ENCODE assay signal across 32 cellular contexts in genomic region chr1:55684131-55684650, GRCh38.
"Had no signal": no experiment of that assay in that cellular context is flagged by ENCODE, and none has a peak within 500 bp of the region (broad histone marks: within the 10 kb centered on the region; RNA-seq: fewer than 3 reads in every experiment).

No MANE protein-coding gene starts in this region.

- H3K36me3 ChIP-seq: brain microvascular endothelial cell, heart left ventricle, ovary, sigmoid colon, thyroid gland had no signal

- H3K9me3 ChIP-seq: ovary, sigmoid colon, thyroid gland had no signal

- H3K27ac Mint-ChIP-seq: activated naive CD4-positive, alpha-beta T cell treated with anti-CD3 and anti-CD28 coated beads, Interleukin-2, amount 10 ng/mL, durations not matched to agents 7 days and 5 days; activated naive CD8-positive, alpha-beta T cell treated with anti-CD3 and anti-CD28 coated beads, Interleukin-2, amount 10 ng/mL, durations not matched to agents 7 days and 5 days; activated T-cell treated with anti-CD3 and anti-CD28 coated beads, Interleukin-2, amount 50 U/mL, for 24 hours; immature natural killer cell; memory B cell; naive thymus-derived CD4-positive, alpha-beta T cell; progenitor cell of endocrine pancreas; stimulated activated memory B cell treated with anti-CD40 and anti-IgM and Interleukin-4, amounts not matched to agents 10 μg/mL and 1 μg/mL and 100 μg/mL, for 72 hours; stimulated activated naive CD8-positive, alpha-beta T cell treated with anti-CD3 and anti-CD28 coated beads, Interleukin-15, amount 100 ng/mL, for 72 hours had no signal

- H3K27ac ChIP-seq: brain microvascular endothelial cell, coronary artery, foreskin keratinocyte, heart left ventricle, ovary, sigmoid colon, thyroid gland had no signal

- ATAC-seq: esophagus mucosa; foreskin keratinocyte; heart left ventricle; left colon; naive thymus-derived CD4-positive, alpha-beta T cell; stimulated activated memory B cell treated with anti-CD40 and anti-IgM and Interleukin-4, amounts not matched to agents 10 μg/mL and 1 μg/mL and 100 μg/mL, for 72 hours; stimulated activated naive CD8-positive, alpha-beta T cell treated with anti-CD3 and anti-CD28 coated beads, Interleukin-15, amount 100 ng/mL, for 72 hours had no signal

- H3K4me1 ChIP-seq: foreskin keratinocyte, heart left ventricle, sigmoid colon had no signal

- H3K27me3 Mint-ChIP-seq: activated naive CD4-positive, alpha-beta T cell treated with anti-CD3 and anti-CD28 coated beads, Interleukin-2, amount 10 ng/mL, durations not matched to agents 7 days and 5 days had no signal

- H3K4me1 Mint-ChIP-seq: activated naive CD4-positive, alpha-beta T cell treated with anti-CD3 and anti-CD28 coated beads, Interleukin-2, amount 10 ng/mL, durations not matched to agents 7 days and 5 days; activated naive CD8-positive, alpha-beta T cell treated with anti-CD3 and anti-CD28 coated beads, Interleukin-2, amount 10 ng/mL, durations not matched to agents 7 days and 5 days; immature natural killer cell; memory B cell; stimulated activated memory B cell treated with anti-CD40 and anti-IgM and Interleukin-4, amounts not matched to agents 10 μg/mL and 1 μg/mL and 100 μg/mL, for 72 hours; stimulated activated naive CD8-positive, alpha-beta T cell treated with anti-CD3 and anti-CD28 coated beads, Interleukin-15, amount 100 ng/mL, for 72 hours had no signal

- H3K36me3 Mint-ChIP-seq: activated naive CD4-positive, alpha-beta T cell treated with anti-CD3 and anti-CD28 coated beads, Interleukin-2, amount 10 ng/mL, durations not matched to agents 7 days and 5 days; activated naive CD8-positive, alpha-beta T cell treated with anti-CD3 and anti-CD28 coated beads, Interleukin-2, amount 10 ng/mL, durations not matched to agents 7 days and 5 days; memory B cell; naive thymus-derived CD4-positive, alpha-beta T cell; stimulated activated memory B cell treated with anti-CD40 and anti-IgM and Interleukin-4, amounts not matched to agents 10 μg/mL and 1 μg/mL and 100 μg/mL, for 72 hours had no signal

- H3K27me3 ChIP-seq: brain microvascular endothelial cell, heart left ventricle, ovary, sigmoid colon, thyroid gland had no signal

- DNase-seq: activated CD4-positive, alpha-beta T cell treated with anti-CD3 and anti-CD28 coated beads for 4 hours; activated CD4-positive, alpha-beta T cell treated with anti-CD3 and anti-CD28 coated beads, Interleukin-2, amount 50 U/mL, for 48 hours; activated CD4-positive, CD25-positive, alpha-beta regulatory T cell; activated CD8-positive, alpha-beta memory T cell treated with anti-CD3 and anti-CD28 coated beads, Interleukin-2, amount 50 U/mL, for 48 hours; activated gamma-delta T cell; activated naive CD4-positive, alpha-beta T cell treated with anti-CD3 and anti-CD28 coated beads, Interleukin-2, amount 10 ng/mL, durations not matched to agents 7 days and 5 days; activated naive CD8-positive, alpha-beta T cell treated with anti-CD3 and anti-CD28 coated beads, Interleukin-2, amount 10 ng/mL, durations not matched to agents 7 days and 5 days; activated T-cell treated with anti-CD3 and anti-CD28 coated beads, Interleukin-2, amount 50 U/mL, for 24 hours; brain microvascular endothelial cell; foreskin keratinocyte; heart left ventricle; hypothalamus; immature natural killer cell; kidney; left colon; midbrain; naive thymus-derived CD4-positive, alpha-beta T cell; ovary; retina; sigmoid colon; stimulated activated CD4-positive, alpha-beta T cell treated with anti-CD3 and anti-CD28 coated beads, Interleukin-1b, Interleukin-23, amount 100 ng/mL, for 48 hours; stimulated activated CD4-positive, alpha-beta T cell treated with anti-CD3 and anti-CD28 coated beads, Interleukin-4, amount 100 ng/mL, for 4 hours; stimulated activated CD8-positive, alpha-beta memory T cell treated with anti-CD3 and anti-CD28 coated beads, Interleukin-4, amount 100 ng/mL, for 48 hours; stimulated activated naive CD8-positive, alpha-beta T cell treated with anti-CD3 and anti-CD28 coated beads, Interleukin-15, amount 100 ng/mL, for 72 hours; substantia nigra; thyroid gland had no signal

- H3K9me3 Mint-ChIP-seq: activated naive CD4-positive, alpha-beta T cell treated with anti-CD3 and anti-CD28 coated beads, Interleukin-2, amount 10 ng/mL, durations not matched to agents 7 days and 5 days; activated T-cell treated with anti-CD3 and anti-CD28 coated beads, Interleukin-2, amount 50 U/mL, for 24 hours; stimulated activated memory B cell treated with anti-CD40 and anti-IgM and Interleukin-4, amounts not matched to agents 10 μg/mL and 1 μg/mL and 100 μg/mL, for 72 hours; stimulated activated naive CD8-positive, alpha-beta T cell treated with anti-CD3 and anti-CD28 coated beads, Interleukin-15, amount 100 ng/mL, for 72 hours had no signal

- H3K4me3 ChIP-seq: coronary artery, heart left ventricle, ovary, sigmoid colon, smooth muscle cell, thyroid gland had no signal

- H3K4me3 Mint-ChIP-seq: activated naive CD4-positive, alpha-beta T cell treated with anti-CD3 and anti-CD28 coated beads, Interleukin-2, amount 10 ng/mL, durations not matched to agents 7 days and 5 days; activated naive CD8-positive, alpha-beta T cell treated with anti-CD3 and anti-CD28 coated beads, Interleukin-2, amount 10 ng/mL, durations not matched to agents 7 days and 5 days; activated T-cell treated with anti-CD3 and anti-CD28 coated beads, Interleukin-2, amount 50 U/mL, for 24 hours; immature natural killer cell; memory B cell; naive thymus-derived CD4-positive, alpha-beta T cell; stimulated activated memory B cell treated with anti-CD40 and anti-IgM and Interleukin-4, amounts not matched to agents 10 μg/mL and 1 μg/mL and 100 μg/mL, for 72 hours; stimulated activated naive CD8-positive, alpha-beta T cell treated with anti-CD3 and anti-CD28 coated beads, Interleukin-15, amount 100 ng/mL, for 72 hours had no signal
